Comparison of ENCODE assay signal across 26 cellular contexts in the genomic region with DNA sequence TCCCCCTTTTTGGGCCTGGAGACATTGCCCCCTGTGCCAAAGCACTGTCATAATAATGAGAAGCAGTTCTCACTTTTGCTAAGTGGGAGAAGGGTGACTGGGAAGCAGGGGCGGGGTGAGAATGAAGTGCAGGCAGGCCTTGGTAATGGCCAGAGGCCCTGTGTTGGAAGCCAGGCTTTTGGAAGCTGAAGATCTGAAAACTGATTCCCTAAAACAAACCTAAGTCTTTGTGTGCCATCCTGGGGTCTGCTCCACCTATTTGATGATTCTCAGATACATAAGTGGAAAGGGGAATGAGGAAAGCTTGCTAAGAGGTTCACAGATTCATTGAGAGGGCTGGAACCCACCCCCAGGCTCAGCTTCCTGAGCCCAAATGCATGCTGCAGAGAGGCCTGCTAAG.
"Had no signal": no experiment of that assay in that cellular context is flagged by ENCODE, and none has a peak within 500 bp of the region (broad histone marks: within the 10 kb centered on the region; RNA-seq: fewer than 3 reads in every experiment).

No MANE protein-coding gene starts in this region.

- DNase-seq: activated CD4-positive, alpha-beta T cell treated with anti-CD3 and anti-CD28 coated beads for 48 hours; activated CD4-positive, alpha-beta T cell treated with anti-CD3 and anti-CD28 coated beads, Interleukin-2, amount 50 U/mL, for 4 hours; activated CD4-positive, CD25-positive, alpha-beta regulatory T cell treated with anti-CD3 and anti-CD28 coated beads, Interleukin-2, amount 50 U/mL, for 72 hours; activated CD8-positive, alpha-beta memory T cell treated with anti-CD3 and anti-CD28 coated beads, Interleukin-2, amount 10 ng/mL, durations not matched to agents 7 days and 5 days; activated CD8-positive, alpha-beta T cell treated with anti-CD3 and anti-CD28 coated beads, Interleukin-2, amount 10 ng/mL, durations not matched to agents 7 days and 5 days; activated effector memory CD4-positive, alpha-beta T cell treated with Interleukin-2 at 50 U/mL for 16 hours; activated naive CD4-positive, alpha-beta T cell; activated T-cell treated with anti-CD3 and anti-CD28 coated beads, Interleukin-2, amount 50 U/mL, for 24 hours; body of pancreas; KG1; NCI-H1048; NCI-H1417; NCI-H2029; NCI-H2107; NCI-H2171 treated with DMSO at 0.1 percent for 48 hours; NCI-H345; NCI-H510A; NCI-H526 treated with DMSO at 0.1 percent for 48 hours; NCI-H82; RPMI8226 had no signal

- H3K27me3 Mint-ChIP-seq: activated CD8-positive, alpha-beta memory T cell treated with anti-CD3 and anti-CD28 coated beads, Interleukin-2, amount 10 ng/mL, durations not matched to agents 7 days and 5 days; IgD-negative memory B cell had no signal

- H3K9me3 Mint-ChIP-seq: activated naive CD4-positive, alpha-beta T cell treated with anti-CD3 and anti-CD28 coated beads, Interleukin-2, amount 50 U/mL, for 24 hours had no signal

- H3K36me3 Mint-ChIP-seq: activated CD8-positive, alpha-beta memory T cell treated with anti-CD3 and anti-CD28 coated beads, Interleukin-2, amount 10 ng/mL, durations not matched to agents 7 days and 5 days; activated naive CD4-positive, alpha-beta T cell treated with anti-CD3 and anti-CD28 coated beads, Interleukin-2, amount 50 U/mL, for 24 hours; IgD-negative memory B cell; WTC11 had no signal

- H3K27ac Mint-ChIP-seq: activated CD8-positive, alpha-beta memory T cell treated with anti-CD3 and anti-CD28 coated beads, Interleukin-2, amount 10 ng/mL, durations not matched to agents 7 days and 5 days; activated CD8-positive, alpha-beta T cell treated with anti-CD3 and anti-CD28 coated beads, Interleukin-2, amount 10 ng/mL, durations not matched to agents 7 days and 5 days; activated naive CD4-positive, alpha-beta T cell treated with anti-CD3 and anti-CD28 coated beads, Interleukin-2, amount 50 U/mL, for 24 hours; activated T-cell treated with anti-CD3 and anti-CD28 coated beads, Interleukin-2, amount 50 U/mL, for 24 hours; activated T-helper 1 cell treated with anti-CD3 and anti-CD28 coated beads, Interleukin-12 subunit alpha, Interleukin-12 subunit beta, Interleukin-2, Interleukin-4 antibody, amounts not matched to agents 30 ng/mL and 10 ng/mL and 1 ng/mL, durations not matched to agents 14 hours and 24 hours and 36 hours; IgD-negative memory B cell; T-helper 1 cell treated with Interleukin-12 subunit alpha and Interleukin-12 subunit beta and Interleukin-4 antibody, amounts not matched to agents 30 μg/mL and 1 μg/mL, for 36 hours; WTC11 had no signal

- H3K27ac ChIP-seq: ascending aorta, body of pancreas had no signal

- H3K4me1 Mint-ChIP-seq: activated CD8-positive, alpha-beta memory T cell treated with anti-CD3 and anti-CD28 coated beads, Interleukin-2, amount 10 ng/mL, durations not matched to agents 7 days and 5 days; activated naive CD4-positive, alpha-beta T cell treated with anti-CD3 and anti-CD28 coated beads, Interleukin-2, amount 50 U/mL, for 24 hours; IgD-negative memory B cell had no signal

- H3K4me3 Mint-ChIP-seq: activated CD8-positive, alpha-beta memory T cell treated with anti-CD3 and anti-CD28 coated beads, Interleukin-2, amount 10 ng/mL, durations not matched to agents 7 days and 5 days; activated CD8-positive, alpha-beta T cell treated with anti-CD3 and anti-CD28 coated beads, Interleukin-2, amount 10 ng/mL, durations not matched to agents 7 days and 5 days; activated naive CD4-positive, alpha-beta T cell treated with anti-CD3 and anti-CD28 coated beads, Interleukin-2, amount 50 U/mL, for 24 hours; activated T-cell treated with anti-CD3 and anti-CD28 coated beads, Interleukin-2, amount 50 U/mL, for 24 hours; activated T-helper 1 cell treated with anti-CD3 and anti-CD28 coated beads, Interleukin-12 subunit alpha, Interleukin-12 subunit beta, Interleukin-2, Interleukin-4 antibody, amounts not matched to agents 30 ng/mL and 10 ng/mL and 1 ng/mL, durations not matched to agents 14 hours and 24 hours and 36 hours; IgD-negative memory B cell; T-helper 1 cell treated with Interleukin-12 subunit alpha and Interleukin-12 subunit beta and Interleukin-4 antibody, amounts not matched to agents 30 μg/mL and 1 μg/mL, for 36 hours; WTC11 had no signal
